ENCODE assay signal across 32 cellular contexts in the genomic region with DNA sequence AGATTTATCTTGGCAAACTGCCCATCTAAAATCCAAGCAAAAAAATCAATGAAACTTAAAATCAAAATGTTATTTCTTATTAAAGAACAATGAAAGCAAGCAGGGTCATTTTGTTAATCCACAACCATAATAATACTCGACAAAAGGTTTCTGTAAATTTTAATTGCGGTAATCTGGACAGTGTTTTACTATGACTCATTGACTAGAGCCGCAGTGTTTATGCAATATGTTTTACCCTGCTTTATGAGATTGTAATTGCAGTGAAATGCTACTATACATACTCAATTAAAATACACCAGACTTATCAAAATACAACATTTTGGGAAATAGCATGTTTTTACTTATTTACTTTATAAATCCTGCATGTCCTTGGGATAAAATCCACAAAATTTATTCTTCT. TPM values are rescaled to one million over a fixed set of nuclear protein-coding genes. Genes with fewer than 3 reads are reported as not detected.
A peak's percentile ranks its signal among the peaks of the same experiment; 100 is the strongest.
DNase-seq lines count a peak whose midpoint lies in the region; ATAC-seq, FAIRE-seq and TF ChIP-seq lines count a peak whose summit lies in the region.
"Had no signal": no experiment of that assay in that cellular context is flagged by ENCODE, and none has a peak within 500 bp of the region (broad histone marks: within the 10 kb centered on the region; RNA-seq: fewer than 3 reads in every experiment).

No MANE protein-coding gene starts in this region.

- H3K79me1 ChIP-seq in neuronal stem cell (ENCODE audit: low read depth, low read length), result no peaks in the 10 kb centered on the region

- no peak overlapping the region for H2BK120ac ChIP-seq in neuronal stem cell (ENCODE audit: low read depth, low read length)

- no peak overlapping the region for H2BK5ac ChIP-seq in neuronal stem cell (ENCODE audit: low read length)

- H3K4ac ChIP-seq in neuronal stem cell (ENCODE audit: low read length), result no peak overlapping the region

- no peak overlapping the region for H2BK12ac ChIP-seq in neuronal stem cell (ENCODE audit: low read length)

- no peaks in the 10 kb centered on the region for H3K4me1 ChIP-seq in astrocyte (ENCODE audit: insufficient read depth, low read length)
- no peaks in the 10 kb centered on the region for H3K4me1 ChIP-seq in right cardiac atrium (ENCODE audit: control insufficient read depth, insufficient read depth, low read length)
- H3K4me1 ChIP-seq in neuronal stem cell (ENCODE audit: control insufficient read depth in 2 of 2, insufficient read depth in 1 of 2, low read depth in 1 of 2, low read length in 2 of 2), result no peaks in the 10 kb centered on the region
- H3K4me1 ChIP-seq: gastroesophageal sphincter, parathyroid adenoma, SJCRH30, suprapubic skin had no signal

- H3K4me2 ChIP-seq in astrocyte (ENCODE audit: low read length) (peak overlapping the region; percentile 32), neuronal stem cell (ENCODE audit: insufficient read depth, low read length, poor library complexity, severe bottlenecking) (no peak overlapping the region)
- H3K4me2 ChIP-seq: GM23338 had no signal

- no peaks in the 10 kb centered on the region for H3K9me3 ChIP-seq in astrocyte (ENCODE audit: insufficient read depth, low read depth, low read length)
- no peaks in the 10 kb centered on the region for H3K9me3 ChIP-seq in right cardiac atrium (ENCODE audit: control insufficient read depth, low read length)
- H3K9me3 ChIP-seq in neuronal stem cell (replicated peaks in 1 of 2; ENCODE audit: control insufficient read depth in 2 of 2, insufficient read depth in 1 of 2, low read depth in 1 of 2, low read length in 2 of 2), result no peaks in the 10 kb centered on the region
- H3K9me3 ChIP-seq: gastroesophageal sphincter, sigmoid colon, SJCRH30, suprapubic skin had no signal

- no peak overlapping the region for H3K9ac ChIP-seq in astrocyte (ENCODE audit: low read length)
- H3K9ac ChIP-seq in neuronal stem cell (ENCODE audit: low read depth, low read length, poor library complexity), result no peak overlapping the region
- H3K9ac ChIP-seq: parathyroid adenoma had no signal

- H3K4me3 Mint-ChIP-seq in HFFc6, result no peak overlapping the region
- no peak overlapping the region for H3K4me3 Mint-ChIP-seq in astrocyte (ENCODE audit: unreplicated experiment)
- H3K4me3 Mint-ChIP-seq: activated naive CD8-positive, alpha-beta T cell treated with anti-CD3 and anti-CD28 coated beads, Interleukin-2, amount 50 U/mL, for 24 hours; CD14-positive monocyte; GM23338; naive thymus-derived CD4-positive, alpha-beta T cell; T-helper 17 cell had no signal

- no peak overlapping the region for H2AFZ ChIP-seq in astrocyte (ENCODE audit: low read depth, low read length)
- no peak overlapping the region for H2AFZ ChIP-seq in neuronal stem cell (ENCODE audit: low read length)
- H2AFZ ChIP-seq: GM23338, parathyroid adenoma had no signal

- no peak for ATAC-seq in right cardiac atrium
- ATAC-seq: activated naive CD8-positive, alpha-beta T cell treated with anti-CD3 and anti-CD28 coated beads, Interleukin-2, amount 50 U/mL, for 24 hours; gastroesophageal sphincter; GM23338; naive thymus-derived CD4-positive, alpha-beta T cell; T-helper 17 cell had no signal

- intact Hi-C loops in right cardiac atrium (cut with DNase I), result no loop called here

- no peaks in the 10 kb centered on the region for H4K20me1 ChIP-seq in astrocyte (ENCODE audit: insufficient read depth, low read length)

- H3K36me3 Mint-ChIP-seq in HFFc6 (ENCODE audit: low read depth), result no peaks in the 10 kb centered on the region
- no peaks in the 10 kb centered on the region for H3K36me3 Mint-ChIP-seq in astrocyte (ENCODE audit: low read depth, unreplicated experiment)
- H3K36me3 Mint-ChIP-seq: CD14-positive monocyte had no signal

- H3K27ac ChIP-seq in astrocyte (ENCODE audit: low read depth, low read length) (no peak overlapping the region), right cardiac atrium (ENCODE audit: low read length) (no peak overlapping the region), neuronal stem cell (replicated peaks; ENCODE audit: low read length) (no peak overlapping the region)
- H3K27ac ChIP-seq: gastroesophageal sphincter, parathyroid adenoma, sigmoid colon, SJCRH30, suprapubic skin, VCaP had no signal

- H3K4me3 ChIP-seq in astrocyte (ENCODE audit: insufficient read depth, low read depth, low read length), result no peak overlapping the region
- no peak overlapping the region for H3K4me3 ChIP-seq in fibroblast of villous mesenchyme (ENCODE audit: low read depth, low read length)
- no peak overlapping the region for H3K4me3 ChIP-seq in right cardiac atrium (ENCODE audit: low read length)
- H3K4me3 ChIP-seq in neuronal stem cell (ENCODE audit: low read length in 2 of 2), result no peak overlapping the region
- H3K4me3 ChIP-seq: gastroesophageal sphincter, GM23338, sigmoid colon, SJCRH30, suprapubic skin had no signal

- no peak for FAIRE-seq in astrocyte (lab: Jason Lieb, UNC)
- FAIRE-seq: bronchial epithelial cell had no signal

- no peak overlapping the region for H2AK5ac ChIP-seq in neuronal stem cell (ENCODE audit: low read depth, low read length)

- H2BK15ac ChIP-seq in neuronal stem cell (ENCODE audit: low read length), result no peak overlapping the region

- no peak overlapping the region for H4K91ac ChIP-seq in neuronal stem cell (ENCODE audit: low read depth, low read length, poor library complexity)

- H3K18ac ChIP-seq in neuronal stem cell (ENCODE audit: low read length), result no peak overlapping the region

- no peak overlapping the region for H3K23ac ChIP-seq in neuronal stem cell (ENCODE audit: low read depth, low read length, poor library complexity)

- H3K27me3 Mint-ChIP-seq in HFFc6 (ENCODE audit: insufficient read depth), result peaks cover 7% of the 10 kb centered on the region
- peaks cover 12% of the 10 kb centered on the region for H3K27me3 Mint-ChIP-seq in astrocyte (ENCODE audit: low read depth, unreplicated experiment)

- in situ Hi-C loops in KBM-7 (cut with MboI; ENCODE audit: low pct_unique_long_range_greater_than_20kb, low sequenced_read_pairs), result no loop called here

- WGBS in right cardiac atrium, result 77% methylated on average over 3 of the region's 3 CpGs
- WGBS in neuronal stem cell (ENCODE audit: extremely low coverage in 2 of 2, insufficient read length in 2 of 2, insufficient replicate concordance in 1 of 2), 2 donors, result no CpG with 5 or more reads among the region's 3 CpGs

- H3K27me3 ChIP-seq in astrocyte (ENCODE audit: insufficient read depth, low read length) (peaks cover 3% of the 10 kb centered on the region), right cardiac atrium (ENCODE audit: control insufficient read depth, insufficient read depth) (no peaks in the 10 kb centered on the region), neuronal stem cell (ENCODE audit: control insufficient read depth in 3 of 3, insufficient read depth in 3 of 3, low read depth in 1 of 3, low read length in 3 of 3) (peaks cover 0 to 28% (median 0%) of the 10 kb centered on the region in 3 experiments)
- H3K27me3 ChIP-seq: sigmoid colon, SJCRH30, suprapubic skin had no signal

- H3K4me1 Mint-ChIP-seq in HFFc6 (ENCODE audit: low read depth) (peaks cover 29% of the 10 kb centered on the region), astrocyte (ENCODE audit: low read depth, unreplicated experiment) (no peaks in the 10 kb centered on the region)
- H3K4me1 Mint-ChIP-seq: activated naive CD8-positive, alpha-beta T cell treated with anti-CD3 and anti-CD28 coated beads, Interleukin-2, amount 50 U/mL, for 24 hours; CD14-positive monocyte; GM23338; naive thymus-derived CD4-positive, alpha-beta T cell; T-helper 17 cell had no signal

- no peaks in the 10 kb centered on the region for H3K79me2 ChIP-seq in astrocyte (ENCODE audit: insufficient read depth, low read length)
- H3K79me2 ChIP-seq: parathyroid adenoma had no signal

- H3K27ac Mint-ChIP-seq in HFFc6 (no peak overlapping the region), astrocyte (ENCODE audit: unreplicated experiment) (no peak overlapping the region)
- H3K27ac Mint-ChIP-seq: activated naive CD8-positive, alpha-beta T cell treated with anti-CD3 and anti-CD28 coated beads, Interleukin-2, amount 50 U/mL, for 24 hours; CD14-positive monocyte; GM23338; naive thymus-derived CD4-positive, alpha-beta T cell; T-helper 17 cell had no signal

- no peak for TF ChIP-seq CTCF in HFFc6 (IDR thresholded peaks at IDR 0.05)
- no peak for TF ChIP-seq CTCF in astrocyte (IDR thresholded peaks at IDR 0.05; ENCODE audit: insufficient read depth, low read depth, low read length)
- no peak for TF ChIP-seq CTCF in fibroblast of villous mesenchyme (IDR thresholded peaks at IDR 0.05; ENCODE audit: insufficient read depth, low read depth, low read length)

- no peak overlapping the region for H4K8ac ChIP-seq in neuronal stem cell (ENCODE audit: low read depth, low read length)

- H3K9me3 Mint-ChIP-seq in HFFc6 (no peaks in the 10 kb centered on the region), astrocyte (ENCODE audit: unreplicated experiment) (no peaks in the 10 kb centered on the region)
- H3K9me3 Mint-ChIP-seq: activated naive CD8-positive, alpha-beta T cell treated with anti-CD3 and anti-CD28 coated beads, Interleukin-2, amount 50 U/mL, for 24 hours; GM23338; naive thymus-derived CD4-positive, alpha-beta T cell had no signal

- H3K36me3 ChIP-seq in astrocyte (ENCODE audit: insufficient read depth, low read length), result no peaks in the 10 kb centered on the region
- no peaks in the 10 kb centered on the region for H3K36me3 ChIP-seq in neuronal stem cell (replicated peaks in 1 of 2; ENCODE audit: control insufficient read depth in 2 of 2, insufficient read depth in 2 of 2, low read length in 2 of 2)
- H3K36me3 ChIP-seq: gastroesophageal sphincter, sigmoid colon, SJCRH30, suprapubic skin had no signal

- no peak overlapping the region for H3K14ac ChIP-seq in neuronal stem cell (ENCODE audit: low read length)

- DNase-seq in AG08396 (ENCODE audit: low spot score) (peak; percentile 10), HFFc6 (peak; percentile 3), astrocyte (ENCODE audit: low read depth) (peak; percentile 14), fibroblast of villous mesenchyme (ENCODE audit: low read depth) (peak; percentile 70), SIG-M5 (lab: John Stamatoyannopoulos, UW) (no peak), KBM-7 (no peak), right cardiac atrium (no peak), neuronal stem cell (ENCODE audit: low spot score) (no peak)
- DNase-seq: ACHN; activated CD4-positive, alpha-beta T cell treated with anti-CD3 and anti-CD28 coated beads, Interleukin-2, amount 50 U/mL, for 1 hour; activated CD8-positive, alpha-beta memory T cell treated with anti-CD3 and anti-CD28 coated beads, Interleukin-2, amount 50 U/mL, for 48 hours; activated effector memory CD4-positive, alpha-beta T cell treated with anti-CD3 and anti-CD28 coated beads, Interleukin-2, amount 50 U/mL, for 16 hours; activated naive CD8-positive, alpha-beta T cell treated with anti-CD3 and anti-CD28 coated beads, Interleukin-2, amount 50 U/mL, for 24 hours; GF-D8; kidney glomerular epithelial cell; mesendoderm; naive thymus-derived CD4-positive, alpha-beta T cell; NCI-H1436 treated with DMSO at 0.1 percent for 48 hours; NCI-H2171; NCI-H69; OCI-M1; sigmoid colon; SJCRH30; T-helper 17 cell had no signal

RNA-seq across cellular contexts. Expression of a gene that starts 12.9 kb away (rescaled TPM):
- total RNA-seq in HFFc6 (2021; fragmentation: NEBNext Ultra II Directional; extraction: Animal tissue kit (Norgen Biotek cat#: 25700)), result not detected
- total RNA-seq in astrocyte (0.29 and 0.32 TPM in 2 replicates), fibroblast of villous mesenchyme (not detected in 2 replicates), right cardiac atrium (under 1 TPM in 2 of 4 donors, not detected in 2; 0.14 to 0.68 TPM)
- 0.29 TPM for polyA plus RNA-seq in right cardiac atrium
- 1.4 TPM for polyA plus RNA-seq in neuronal stem cell (2013, experiment 1 of 2)
- polyA plus RNA-seq in neuronal stem cell (2013, experiment 2 of 2), result 1.4 TPM
- total RNA-seq: bronchial epithelial cell; dermis microvascular lymphatic vessel endothelial cell; naive thymus-derived CD4-positive, alpha-beta T cell; T-helper 17 cell had no signal
- polyA plus RNA-seq: CD14-positive monocyte; naive thymus-derived CD4-positive, alpha-beta T cell had no signal

Comparison
In these comparisons a context has a peak if more than half of its experiments do, and no peak if none do; other contexts are left out.
1. DNase-seq: peak in AG08396 (single experiment), HFFc6 (single experiment), astrocyte (single experiment) and fibroblast of villous mesenchyme (single experiment); none in SIG-M5 (single experiment), KBM-7 (single experiment), right cardiac atrium (0 of 3) and neuronal stem cell (single experiment).